Comparison of ENCODE assay signal across 24 cellular contexts in genomic region chr16:72910371-72910770, GRCh38.
"Had no signal": no experiment of that assay in that cellular context is flagged by ENCODE, and none has a peak within 500 bp of the region (broad histone marks: within the 10 kb centered on the region; RNA-seq: fewer than 3 reads in every experiment).

No MANE protein-coding gene starts in this region.

- H3K27ac ChIP-seq: left lung, lower lobe of right lung, ovary, skin epidermis, suprapubic skin, thoracic aorta, tibial artery, upper lobe of right lung had no signal

- DNase-seq: hypothalamus; immature natural killer cell; kidney; left colon; left lung; lower lobe of right lung; mammary epithelial cell; mesenchymal stem cell; naive B cell; ovary; right cardiac atrium; stimulated activated CD4-positive, alpha-beta T cell treated with anti-CD3 and anti-CD28 coated beads, Interleukin-12 subunit alpha, Interleukin-12 subunit beta, amount 100 ng/mL, for 4 hours; stimulated activated CD4-positive, alpha-beta T cell treated with anti-CD3 and anti-CD28 coated beads, Interleukin-15, amount 100 ng/mL, for 24 hours; stimulated activated CD4-positive, alpha-beta T cell treated with anti-CD3 and anti-CD28 coated beads, Interleukin-2, amount 100 ng/mL, for 24 hours; stimulated activated CD4-positive, alpha-beta T cell treated with anti-CD3 and anti-CD28 coated beads, Interleukin-4, amount 100 ng/mL, for 24 hours; stimulated activated naive CD4-positive, alpha-beta T cell; tibial artery; upper lobe of right lung had no signal

- ATAC-seq: left colon; left lung; lower lobe of right lung; natural killer cell treated with Interleukin-12 subunit alpha and Interleukin-12 subunit beta and Interleukin-15 and Interleukin-18, amount 100 ng/mL, for 72 hours; right cardiac atrium; sciatic nerve; stimulated activated effector memory CD8-positive, alpha-beta T cell treated with anti-CD3 and anti-CD28 coated beads, Interleukin-12 subunit alpha, Interleukin-12 subunit beta, amount 100 ng/mL, for 72 hours; upper lobe of right lung had no signal
